Comparison of ENCODE assay signal across 2 cellular contexts in genomic region chr11:59965424-59965823, GRCh38.
TF ChIP-seq lines count a peak whose summit lies in the region.

No MANE protein-coding gene starts in this region.

TF ChIP-seq in HepG2, 621 proteins besides CTCF, POLR2A, EP300 and RAD21:
- TF ChIP-seq ARNT (IDR thresholded peaks at IDR 0.05), result no peak
- TF ChIP-seq ZNF577 (CRISPR knock-in tag; IDR thresholded peaks at IDR 0.05; ENCODE audit: borderline replicate concordance, low read depth), result no peak
- no peak for TF ChIP-seq MBD4 (IDR thresholded peaks at IDR 0.05; ENCODE audit: borderline replicate concordance, low read length)
- TF ChIP-seq AGO1 (IDR thresholded peaks at IDR 0.05; ENCODE audit: low read depth, low read length, poor library complexity, severe bottlenecking), result no peak
- peak; percentile 91 for TF ChIP-seq BCL6 (CRISPR knock-in tag; IDR thresholded peaks at IDR 0.05)

TF ChIP-seq in H1, 55 proteins besides CTCF, POLR2A, EP300 and RAD21:
- TF ChIP-seq SIN3A (conservative IDR thresholded peaks at IDR 0.05 in 1 of 2, IDR thresholded peaks at IDR 0.05 in 1 of 2; ENCODE audit: low read depth in 1 of 2, low read length in 2 of 2) (no peak), NRF1 (IDR thresholded peaks at IDR 0.05; ENCODE audit: low read depth, low read length) (no peak), GABPA (IDR thresholded peaks at IDR 0.05; ENCODE audit: borderline replicate concordance, insufficient read depth, low read length) (no peak), EZH2 (IDR thresholded peaks at IDR 0.05; ENCODE audit: low read depth, low read length, severe bottlenecking) (no peak), SRF (IDR thresholded peaks at IDR 0.05; ENCODE audit: low read depth, low read length) (no peak)
TF ChIP-seq in H1: peak in this region for 0.
